11 cellular contexts compared by ENCODE assay signal in genomic region chr20:31685853-31686641, GRCh38. TPM values are rescaled to one million over a fixed set of nuclear protein-coding genes. Genes with fewer than 3 reads are reported as not detected.
DNase-seq lines count a peak whose midpoint lies in the region; ATAC-seq, FAIRE-seq and TF ChIP-seq lines count a peak whose summit lies in the region.
"Had no signal": no experiment of that assay in that cellular context is flagged by ENCODE, and none has a peak within 500 bp of the region (broad histone marks: within the 10 kb centered on the region; RNA-seq: fewer than 3 reads in every experiment).

No MANE protein-coding gene starts in this region.

- H3K36me3 ChIP-seq in mammary epithelial cell (ENCODE audit: insufficient read depth, low read length) (peaks cover 23% of the 10 kb centered on the region), thyroid gland (peaks cover 0 to 2% of the 10 kb centered on the region in 2 donors)

- dilution Hi-C loops in mammary epithelial cell (cut with HindIII; ENCODE audit: low sequenced_read_pairs): loop anchor here (5.0 kb wide), 1 partner anchor 34 kb away; no protein-coding TSS in a partner anchor

- no peak overlapping the region for H3K4me2 ChIP-seq in mammary epithelial cell (ENCODE audit: insufficient read depth, low read depth, low read length)

- TF ChIP-seq POLR2A in thyroid gland (IDR thresholded peaks at IDR 0.05): no peak

- TSS peak; percentile 1 for BruUV-seq in MCF 10A (replicated peaks; lab: Mats Ljungman, UMichigan)
- BruUV-seq in mammary epithelial cell (replicated peaks; lab: Mats Ljungman, UMichigan): no TSS peak

- no peaks in the 10 kb centered on the region for H3K27me3 ChIP-seq in mammary epithelial cell (ENCODE audit: insufficient read depth, low read length)
- no peaks in the 10 kb centered on the region for H3K27me3 ChIP-seq in layer of hippocampus (ENCODE audit: control insufficient read depth, insufficient read depth, low read length)
- no peaks in the 10 kb centered on the region for H3K27me3 ChIP-seq in thyroid gland
- H3K27me3 ChIP-seq: testis had no signal

- intact Hi-C loops in MCF 10A (cut with micrococcal nuclease): no loop called here
- intact Hi-C loops in mammary epithelial cell (cut with micrococcal nuclease): no loop called here
- intact Hi-C loops in thyroid gland (cut with DNase I): no loop called here

- H3K9me3 Mint-ChIP-seq in MCF 10A (ENCODE audit: unreplicated experiment) (no peaks in the 10 kb centered on the region), T-cell (no peaks in the 10 kb centered on the region)

- 90% methylated on average over 2 of the region's 2 CpGs for WGBS in mammary epithelial cell (ENCODE audit: low coverage, missing lambda C conversion rate)
- WGBS in thyroid gland, 2 donors: 90 to 98% methylated on average over 2 of the region's 2 CpGs

- no peak overlapping the region for H3K4me3 Mint-ChIP-seq in MCF 10A (ENCODE audit: unreplicated experiment)
- peak overlapping the region in 1 of 3 donors; percentile 29 for H3K4me3 Mint-ChIP-seq in T-cell

- ATAC-seq in T-cell (replicated peaks in 1 of 4): no peak

- H3K4me1 Mint-ChIP-seq in MCF 10A (ENCODE audit: insufficient read depth, unreplicated experiment) (peaks cover 27% of the 10 kb centered on the region), T-cell (peaks cover 62 to 78% (median 64%) of the 10 kb centered on the region in 3 donors)

- CTCF ChIA-PET in MCF 10A (lab: Yijun Ruan, JAX): interaction anchor here (1.1 to 13.5 kb wide), 5 partner anchors 10 to 118 kb away, joined by 5 to 170 read pairs (median 9); partner anchors contain the start of gene BCL2L1
- CTCF ChIA-PET in mammary epithelial cell (lab: Charles Lee; ENCODE audit: low non-redundant PET): no interaction called here
- CTCF ChIA-PET in T-cell (lab: Charles Lee): interaction anchor here (0.7 to 2.2 kb wide), 4 partner anchors 10 to 38 kb away, joined by 4 to 17 read pairs (median 9); no protein-coding TSS in a partner anchor

- in situ Hi-C loops in mammary epithelial cell (cut with MboI; ENCODE audit: low sequenced_read_pairs in 2 of 2): no loop called here

- no peak for FAIRE-seq in D721Med (lab: Jason Lieb, UNC)

- H2AFZ ChIP-seq in mammary epithelial cell (ENCODE audit: low read depth, low read length): no peak overlapping the region

- H3K4me1 ChIP-seq in mammary epithelial cell (ENCODE audit: insufficient read depth, low read length) (no peaks in the 10 kb centered on the region), thyroid gland (peaks cover 19 to 49% of the 10 kb centered on the region in 2 donors)

- no peak for TF ChIP-seq CTCF in MCF 10A (IDR thresholded peaks at IDR 0.05; ENCODE audit: unreplicated experiment)
- no peak for TF ChIP-seq CTCF in mammary epithelial cell (conservative IDR thresholded peaks at IDR 0.05 in 1 of 2, IDR thresholded peaks at IDR 0.05 in 1 of 2; ENCODE audit: extremely low read depth in 1 of 2, insufficient read depth in 1 of 2, low read depth in 1 of 2, low read length in 2 of 2)
- no peak for TF ChIP-seq CTCF in thyroid gland (IDR thresholded peaks at IDR 0.05)
- TF ChIP-seq CTCF in D721Med (IDR thresholded peaks at IDR 0.05; ENCODE audit: insufficient read depth, missing control alignments): no peak

- H3K79me2 ChIP-seq in mammary epithelial cell (ENCODE audit: insufficient read depth, low read length): peaks cover 96% of the 10 kb centered on the region

- no peak for DNase-seq in MCF 10A (ENCODE audit: unreplicated experiment)
- no peak for DNase-seq in mammary epithelial cell
- DNase-seq in T-cell: no peak
- no peak for DNase-seq in thyroid gland
- DNase-seq in NCI-H1092 treated with DMSO at 0.1 percent for 48 hours (lab: John Stamatoyannopoulos, UW): no peak
- DNase-seq in D721Med (ENCODE audit: insufficient read length, low spot score): no peak
- DNase-seq in NCI-H69 (lab: John Stamatoyannopoulos, UW): no peak
- DNase-seq: RPMI8226, testis had no signal

- H3K27ac ChIP-seq in mammary epithelial cell (ENCODE audit: insufficient read depth, low read depth, low read length) (no peak overlapping the region), layer of hippocampus (ENCODE audit: low read depth, low read length) (peak overlapping the region; percentile 49), thyroid gland (peak overlapping the region; percentile 17 to 74 (median 68))

- no peak overlapping the region for H3K9ac ChIP-seq in mammary epithelial cell (ENCODE audit: insufficient read depth, low read length)

- H3K9me3 ChIP-seq in mammary epithelial cell (replicated peaks; ENCODE audit: insufficient read depth, low read length) (no peaks in the 10 kb centered on the region), thyroid gland (no peaks in the 10 kb centered on the region)
- H3K9me3 ChIP-seq: testis had no signal

- H3K27ac Mint-ChIP-seq in MCF 10A (ENCODE audit: low read depth, unreplicated experiment): no peak overlapping the region
- H3K27ac Mint-ChIP-seq in T-cell: peak overlapping the region; percentile 59 to 84

- H4K20me1 ChIP-seq in mammary epithelial cell (ENCODE audit: insufficient read depth, low read length): no peaks in the 10 kb centered on the region

- H3K27me3 Mint-ChIP-seq in MCF 10A (ENCODE audit: insufficient read depth, unreplicated experiment): no peaks in the 10 kb centered on the region
- H3K27me3 Mint-ChIP-seq in T-cell: no peaks in the 10 kb centered on the region

- H3K36me3 Mint-ChIP-seq in MCF 10A (ENCODE audit: insufficient read depth, unreplicated experiment) (peaks cover 65% of the 10 kb centered on the region), T-cell (peaks cover 31% of the 10 kb centered on the region)

- no peak overlapping the region for H3K4me3 ChIP-seq in mammary epithelial cell (replicated peaks in 1 of 3; ENCODE audit: insufficient read depth in 1 of 3, low read depth in 2 of 3, low read length in 3 of 3)
- H3K4me3 ChIP-seq in thyroid gland (replicated peaks in 1 of 3): no peak overlapping the region
- H3K4me3 ChIP-seq: testis had no signal

- POLR2A ChIA-PET in MCF 10A (lab: Yijun Ruan, JAX) (interaction anchor here (1.0 to 2.8 kb wide), 4 partner anchors 10 to 37 kb away, joined by 3 to 13 read pairs (median 4); partner anchors contain the start of gene BCL2L1), T-cell (lab: Charles Lee) (interaction anchor here in 1 of 2 donors (0.6 kb wide), 1 partner anchor 12 kb away, joined by 19 read pairs; no protein-coding TSS in a partner anchor)

RNA-seq across cellular contexts. Expression of gene BCL2L1, which starts 36.6 kb away (rescaled TPM):
- 139 and 156 TPM in 2 replicates for total RNA-seq in MCF 10A (2022)
- 100 to 1,000 TPM; 196 to 212 TPM for total RNA-seq in mammary epithelial cell
- 132 TPM for polyA plus RNA-seq in mammary epithelial cell
- polyA minus RNA-seq in mammary epithelial cell: 137 TPM
- total RNA-seq in T-cell: 10 to 100 TPM; 26.6 to 33.8 (median 27.7) TPM
- total RNA-seq in thyroid gland: 100 to 1,000 TPM; 110 to 154 (median 125) TPM

RNA-seq across cellular contexts. Expression of gene COX4I2, which starts 48.3 kb away (rescaled TPM):
- total RNA-seq in MCF 10A (2022): not detected in 2 replicates
- not detected for total RNA-seq in mammary epithelial cell
- not detected for polyA plus RNA-seq in mammary epithelial cell
- polyA minus RNA-seq in mammary epithelial cell: not detected
- not detected for total RNA-seq in T-cell
- 1 to 10 TPM; 1.1 to 4.8 (median 3.4) TPM for total RNA-seq in thyroid gland
- total RNA-seq: HT1080 had no signal

RNA-seq across cellular contexts. Expression of gene TPX2, which starts 53.0 kb away (rescaled TPM):
- 45.3 and 79.6 TPM in 2 replicates for total RNA-seq in MCF 10A (2022)
- 10 to 100 TPM in 1 of 2 donors, 1 to 10 TPM in 1; 9.5 to 74.3 TPM for total RNA-seq in mammary epithelial cell
- polyA plus RNA-seq in mammary epithelial cell: 51.2 TPM
- polyA minus RNA-seq in mammary epithelial cell: 108 TPM
- total RNA-seq in T-cell: 1 to 10 TPM in 4 of 5 donors, under 1 TPM in 1; 0.99 to 3.0 (median 1.4) TPM
- 1 to 10 TPM in 2 of 4 donors, under 1 TPM in 2; 0.39 to 2.0 (median 0.82) TPM for total RNA-seq in thyroid gland
